8 cellular contexts compared by ENCODE assay signal in genomic region chr19:18437481-18438330, GRCh38. TPM values are rescaled to one million over a fixed set of nuclear protein-coding genes. Genes with fewer than 3 reads are reported as not detected.
DNase-seq lines count a peak whose midpoint lies in the region; ATAC-seq lines count a peak whose summit lies in the region.

ISYNA1 (minus strand) TSS chr19:18438133; CDS start chr19:18437979, 154 bp downstream.

- peaks cover 7 to 8% of the 10 kb centered on the region in 2 donors for H3K9me3 Mint-ChIP-seq in effector memory CD8-positive, alpha-beta T cell
- peaks cover 4% of the 10 kb centered on the region for H3K9me3 Mint-ChIP-seq in memory B cell

- H3K36me3 Mint-ChIP-seq in effector memory CD8-positive, alpha-beta T cell (ENCODE audit: insufficient read depth), result peaks cover 70% of the 10 kb centered on the region
- peaks cover 3% of the 10 kb centered on the region for H3K36me3 Mint-ChIP-seq in memory B cell

- DNase-seq in EL (peak; percentile 59), memory B cell (ENCODE audit: low spot score in 2 of 2) (no peak), midbrain (lab: John Stamatoyannopoulos, UW) (no peak)
- no peak for DNase-seq in Jurkat, Clone E6-1 (ENCODE audit: low read depth, low spot score)
- peak; percentile 48 for DNase-seq in activated CD4-positive, alpha-beta T cell treated with anti-CD3 and anti-CD28 coated beads, Interleukin-2, amount 50 U/mL, for 1 hour
- peak in 1 of 3 experiments; percentile 32 for DNase-seq in effector memory CD8-positive, alpha-beta T cell
- DNase-seq in stimulated activated naive CD8-positive, alpha-beta T cell treated with anti-CD3 and anti-CD28 coated beads, Interleukin-15, Interleukin-2, amounts not matched to agents 100 U/mL and 50 U/mL, for 24 hours, result peak; percentile 62

- H3K27me3 Mint-ChIP-seq in effector memory CD8-positive, alpha-beta T cell, result no peaks in the 10 kb centered on the region
- H3K27me3 Mint-ChIP-seq in memory B cell, result no peaks in the 10 kb centered on the region

- peaks cover 23 to 34% of the 10 kb centered on the region in 2 donors for H3K4me1 Mint-ChIP-seq in effector memory CD8-positive, alpha-beta T cell (ENCODE audit: low read depth in 2 of 2)
- H3K4me1 Mint-ChIP-seq in memory B cell, result peaks cover 33% of the 10 kb centered on the region

- H3K4me3 ChIP-seq in Jurkat, Clone E6-1 (ENCODE audit: low read length), result peak within 1 kb of the TSS; percentile 54

- ATAC-seq in effector memory CD8-positive, alpha-beta T cell (replicated peaks), result peak; percentile 28
- ATAC-seq in memory B cell (ENCODE audit: low read depth), result peak; percentile 9
- ATAC-seq in stimulated activated naive CD8-positive, alpha-beta T cell treated with anti-CD3 and anti-CD28 coated beads, Interleukin-15, Interleukin-2, amounts not matched to agents 100 U/mL and 50 U/mL, for 24 hours, result peak; percentile 2
- no peak for ATAC-seq in HG03460 (IDR thresholded peaks at IDR 0.05; ENCODE audit: unreplicated experiment)

- peak within 1 kb of the TSS; percentile 35 to 92 for H3K27ac Mint-ChIP-seq in effector memory CD8-positive, alpha-beta T cell
- H3K27ac Mint-ChIP-seq in memory B cell, result no peak within 1 kb of the TSS

- H3K4me3 Mint-ChIP-seq in effector memory CD8-positive, alpha-beta T cell, result peak within 1 kb of the TSS; percentile 76 to 82
- H3K4me3 Mint-ChIP-seq in memory B cell, result peak within 1 kb of the TSS; percentile 79

RNA-seq across cellular contexts. Expression of gene ISYNA1, which starts in this region (rescaled TPM):
- polyA plus RNA-seq in Jurkat, Clone E6-1 (2012; ENCODE audit: insufficient read depth, insufficient read length), result 5.0 TPM

Comparison
In these comparisons a context has a peak if more than half of its experiments do, and no peak if none do; other contexts are left out.
1. DNase-seq: peak in EL (single experiment), activated CD4-positive, alpha-beta T cell treated with anti-CD3 and anti-CD28 coated beads, Interleukin-2, amount 50 U/mL, for 1 hour (single experiment) and stimulated activated naive CD8-positive, alpha-beta T cell treated with anti-CD3 and anti-CD28 coated beads, Interleukin-15, Interleukin-2, amounts not matched to agents 100 U/mL and 50 U/mL, for 24 hours (single experiment); none in Jurkat, Clone E6-1 (single experiment), memory B cell (0 of 2) and midbrain (single experiment).